Comparison of ENCODE assay signal across 8 cellular contexts in genomic region chr6:158715330-158716311, GRCh38.
DNase-seq lines count a peak whose midpoint lies in the region; ATAC-seq and TF ChIP-seq lines count a peak whose summit lies in the region.

No MANE protein-coding gene starts in this region.

- H3K9me3 Mint-ChIP-seq in CD8-positive, alpha-beta T cell = no peaks in the 10 kb centered on the region
- H3K9me3 Mint-ChIP-seq in activated T-helper 1 cell treated with anti-CD3 and anti-CD28 coated beads, Interleukin-12 subunit alpha, Interleukin-12 subunit beta, Interleukin-2, Interleukin-4 antibody, amounts not matched to agents 30 ng/mL and 10 ng/mL and 1 ng/mL, durations not matched to agents 14 hours and 24 hours and 36 hours = no peaks in the 10 kb centered on the region
- no peaks in the 10 kb centered on the region for H3K9me3 Mint-ChIP-seq in Caco-2 (ENCODE audit: unreplicated experiment)

- no peak overlapping the region for H2AFZ ChIP-seq in smooth muscle cell (ENCODE audit: low read depth)

- H3K4me1 ChIP-seq in CD8-positive, alpha-beta T cell (ENCODE audit: insufficient read depth, low read length) = peaks cover 36% of the 10 kb centered on the region
- H3K4me1 ChIP-seq in Caco-2 = peaks cover 28% of the 10 kb centered on the region
- peaks cover 1% of the 10 kb centered on the region for H3K4me1 ChIP-seq in smooth muscle cell (ENCODE audit: low read depth)

- H3K9me3 ChIP-seq in CD8-positive, alpha-beta T cell (ENCODE audit: low read length) = no peaks in the 10 kb centered on the region
- H3K9me3 ChIP-seq in Caco-2 = no peaks in the 10 kb centered on the region
- no peaks in the 10 kb centered on the region for H3K9me3 ChIP-seq in smooth muscle cell (replicated peaks; ENCODE audit: low read depth)

- BruUV-seq in Caco-2 (replicated peaks; lab: Mats Ljungman, UMichigan) = no TSS peak

- no peak overlapping the region for H3K4me3 Mint-ChIP-seq in CD8-positive, alpha-beta T cell
- no peak overlapping the region for H3K4me3 Mint-ChIP-seq in activated T-helper 1 cell treated with anti-CD3 and anti-CD28 coated beads, Interleukin-12 subunit alpha, Interleukin-12 subunit beta, Interleukin-2, Interleukin-4 antibody, amounts not matched to agents 30 ng/mL and 10 ng/mL and 1 ng/mL, durations not matched to agents 14 hours and 24 hours and 36 hours
- no peak overlapping the region for H3K4me3 Mint-ChIP-seq in Caco-2 (ENCODE audit: unreplicated experiment)

- H3K4me2 ChIP-seq in smooth muscle cell = no peak overlapping the region

- WGBS in smooth muscle cell (ENCODE audit: low lambda C conversion rate) = 72% methylated on average over 16 of the region's 16 CpGs

- no peaks in the 10 kb centered on the region for H3K79me2 ChIP-seq in smooth muscle cell (ENCODE audit: low read depth)

- ATAC-seq in CD8-positive, alpha-beta T cell = no peak
- ATAC-seq in GM21367 (IDR thresholded peaks at IDR 0.05; ENCODE audit: unreplicated experiment) (peak; percentile 52), HG03469 (IDR thresholded peaks at IDR 0.05; ENCODE audit: unreplicated experiment) (peak; percentile 48)

- CTCF ChIA-PET in CD8-positive, alpha-beta T cell (lab: Charles Lee) = interaction anchor here (0.7 to 1.1 kb wide), 4 partner anchors 11 to 293 kb away, joined by 3 to 5 read pairs (median 4); no protein-coding TSS in a partner anchor
- CTCF ChIA-PET in Caco-2 (lab: Charles Lee) = no interaction called here

- peak overlapping the region; percentile 52 for H3K27ac Mint-ChIP-seq in CD8-positive, alpha-beta T cell
- H3K27ac Mint-ChIP-seq in activated T-helper 1 cell treated with anti-CD3 and anti-CD28 coated beads, Interleukin-12 subunit alpha, Interleukin-12 subunit beta, Interleukin-2, Interleukin-4 antibody, amounts not matched to agents 30 ng/mL and 10 ng/mL and 1 ng/mL, durations not matched to agents 14 hours and 24 hours and 36 hours = no peak overlapping the region
- no peak overlapping the region for H3K27ac Mint-ChIP-seq in Caco-2 (ENCODE audit: unreplicated experiment)

- H3F3A ChIP-seq in smooth muscle cell (ENCODE audit: low read depth) = no peaks in the 10 kb centered on the region

- H3K27me3 ChIP-seq in CD8-positive, alpha-beta T cell (ENCODE audit: insufficient read depth, low read length) = no peaks in the 10 kb centered on the region
- no peaks in the 10 kb centered on the region for H3K27me3 ChIP-seq in Caco-2 (replicated peaks; ENCODE audit: control insufficient read depth, insufficient read depth, low read length)
- H3K27me3 ChIP-seq in smooth muscle cell (ENCODE audit: low read depth) = no peaks in the 10 kb centered on the region

- no peak for TF ChIP-seq CTCF in CD8-positive, alpha-beta T cell (IDR thresholded peaks at IDR 0.05)
- no peak for TF ChIP-seq CTCF in Caco-2 (IDR thresholded peaks at IDR 0.05; ENCODE audit: insufficient read depth in 1 of 2, low read depth in 1 of 2, low read length in 1 of 2, severe bottlenecking in 1 of 2, unreplicated experiment in 1 of 2)
- TF ChIP-seq CTCF in smooth muscle cell (IDR thresholded peaks at IDR 0.05; ENCODE audit: borderline replicate concordance, insufficient read depth, poor library complexity, severe bottlenecking) = no peak

- H3K36me3 ChIP-seq in CD8-positive, alpha-beta T cell (ENCODE audit: insufficient read depth, low read length) = peaks cover 5% of the 10 kb centered on the region
- no peaks in the 10 kb centered on the region for H3K36me3 ChIP-seq in Caco-2 (ENCODE audit: control insufficient read depth, insufficient read depth, low read length)
- H3K36me3 ChIP-seq in smooth muscle cell (ENCODE audit: low read depth) = no peaks in the 10 kb centered on the region

- H3K27ac ChIP-seq in CD8-positive, alpha-beta T cell (ENCODE audit: low read depth, low read length) = no peak overlapping the region
- no peak overlapping the region for H3K27ac ChIP-seq in smooth muscle cell (ENCODE audit: low read depth)

- no peaks in the 10 kb centered on the region for H3K27me3 Mint-ChIP-seq in CD8-positive, alpha-beta T cell (ENCODE audit: low read depth)
- peaks cover 2% of the 10 kb centered on the region for H3K27me3 Mint-ChIP-seq in activated T-helper 1 cell treated with anti-CD3 and anti-CD28 coated beads, Interleukin-12 subunit alpha, Interleukin-12 subunit beta, Interleukin-2, Interleukin-4 antibody, amounts not matched to agents 30 ng/mL and 10 ng/mL and 1 ng/mL, durations not matched to agents 14 hours and 24 hours and 36 hours (ENCODE audit: insufficient read depth)
- no peaks in the 10 kb centered on the region for H3K27me3 Mint-ChIP-seq in Caco-2 (ENCODE audit: insufficient read depth, unreplicated experiment)

- no peak overlapping the region for H3K9ac ChIP-seq in smooth muscle cell (ENCODE audit: low read depth)

- POLR2A ChIA-PET in CD8-positive, alpha-beta T cell (lab: Charles Lee) = interaction anchor here (2.7 kb wide), 1 partner anchor 55 kb away, joined by 6 read pairs; no protein-coding TSS in a partner anchor
- POLR2A ChIA-PET in Caco-2 (lab: Charles Lee) = no interaction called here

- H3K4me3 ChIP-seq in CD8-positive, alpha-beta T cell (ENCODE audit: low read depth, low read length) = no peak overlapping the region
- H3K4me3 ChIP-seq in Caco-2 (ENCODE audit: low read depth, low read length) = no peak overlapping the region
- H3K4me3 ChIP-seq in smooth muscle cell = no peak overlapping the region

- intact Hi-C loops in CD8-positive, alpha-beta T cell (cut with DNase I, micrococcal nuclease) = loop anchor here (5.0 kb wide), 2 partner anchors 47 to 82 kb away; no protein-coding TSS in a partner anchor
- intact Hi-C loops in activated T-helper 1 cell treated with anti-CD3 and anti-CD28 coated beads, Interleukin-12 subunit alpha, Interleukin-12 subunit beta, Interleukin-2, Interleukin-4 antibody, amounts not matched to agents 30 ng/mL and 10 ng/mL and 1 ng/mL, durations not matched to agents 14 hours and 24 hours and 36 hours (cut with micrococcal nuclease) = no loop called here
- intact Hi-C loops in Caco-2 (cut with micrococcal nuclease; ENCODE audit: unreplicated experiment) = no loop called here

- H4K20me1 ChIP-seq in smooth muscle cell (ENCODE audit: low read depth) = no peaks in the 10 kb centered on the region

- H3K36me3 Mint-ChIP-seq in CD8-positive, alpha-beta T cell = peaks cover 53% of the 10 kb centered on the region
- H3K36me3 Mint-ChIP-seq in activated T-helper 1 cell treated with anti-CD3 and anti-CD28 coated beads, Interleukin-12 subunit alpha, Interleukin-12 subunit beta, Interleukin-2, Interleukin-4 antibody, amounts not matched to agents 30 ng/mL and 10 ng/mL and 1 ng/mL, durations not matched to agents 14 hours and 24 hours and 36 hours (ENCODE audit: low read depth) = peaks cover 73% of the 10 kb centered on the region
- no peaks in the 10 kb centered on the region for H3K36me3 Mint-ChIP-seq in Caco-2 (ENCODE audit: insufficient read depth, unreplicated experiment)

- peaks cover 47% of the 10 kb centered on the region for H3K4me1 Mint-ChIP-seq in CD8-positive, alpha-beta T cell (ENCODE audit: low read depth)
- peaks cover 80% of the 10 kb centered on the region for H3K4me1 Mint-ChIP-seq in activated T-helper 1 cell treated with anti-CD3 and anti-CD28 coated beads, Interleukin-12 subunit alpha, Interleukin-12 subunit beta, Interleukin-2, Interleukin-4 antibody, amounts not matched to agents 30 ng/mL and 10 ng/mL and 1 ng/mL, durations not matched to agents 14 hours and 24 hours and 36 hours (ENCODE audit: low read depth)
- H3K4me1 Mint-ChIP-seq in Caco-2 (ENCODE audit: low read depth, unreplicated experiment) = peaks cover 7% of the 10 kb centered on the region

- no peak for DNase-seq in CD8-positive, alpha-beta T cell
- peak; percentile 78 for DNase-seq in germinal center (ENCODE audit: low spot score)
- DNase-seq in dermis blood vessel endothelial cell = no peak
- no peak for DNase-seq in activated T-helper 1 cell treated with anti-CD3 and anti-CD28 coated beads, Interleukin-12 subunit alpha, Interleukin-12 subunit beta, Interleukin-2, Interleukin-4 antibody, amounts not matched to agents 30 ng/mL and 10 ng/mL and 1 ng/mL, durations not matched to agents 14 hours and 24 hours and 36 hours (ENCODE audit: low spot score)
- no peak for DNase-seq in Caco-2
- DNase-seq in smooth muscle cell (lab: John Stamatoyannopoulos, UW; ENCODE audit: unreplicated experiment) = no peak

Comparison
In these comparisons a context has a peak if more than half of its experiments do, and no peak if none do; other contexts are left out.
1. intact Hi-C loops: an anchor here in CD8-positive, alpha-beta T cell (5.0 kb wide); none called in activated T-helper 1 cell treated with anti-CD3 and anti-CD28 coated beads, Interleukin-12 subunit alpha, Interleukin-12 subunit beta, Interleukin-2, Interleukin-4 antibody, amounts not matched to agents 30 ng/mL and 10 ng/mL and 1 ng/mL, durations not matched to agents 14 hours and 24 hours and 36 hours and Caco-2.